In genomic region chr13:40503966-40504591, GRCh38 we compare ENCODE assay signal across 1 cellular context.
TF ChIP-seq lines count a peak whose summit lies in the region.

No MANE protein-coding gene starts in this region.

TF ChIP-seq in HepG2, 621 proteins besides CTCF, POLR2A, EP300 and RAD21 (continued from another document and continues in another):
- TF ChIP-seq PHB2 (IDR thresholded peaks at IDR 0.05; ENCODE audit: partially characterized antibody) (no peak), GATA4 (IDR thresholded peaks at IDR 0.05; ENCODE audit: borderline replicate concordance, low read depth) (peak; percentile 65; the same call in 1 of the 2 replicates), ZNF282 (IDR thresholded peaks at IDR 0.05; ENCODE audit: partially characterized antibody) (no peak), TBX2 (CRISPR knock-in tag; IDR thresholded peaks at IDR 0.05; ENCODE audit: borderline replicate concordance) (peak; percentile 51), ATF7-NPFF (CRISPR knock-in tag; IDR thresholded peaks at IDR 0.05; ENCODE audit: low read depth) (no peak), ZNF484 (CRISPR knock-in tag; IDR thresholded peaks at IDR 0.05; ENCODE audit: borderline replicate concordance, low read depth) (no peak), ZSCAN30 (CRISPR knock-in tag; IDR thresholded peaks at IDR 0.05) (no peak), ZNF740 (CRISPR knock-in tag; IDR thresholded peaks at IDR 0.05) (no peak), JARID2 (CRISPR knock-in tag; IDR thresholded peaks at IDR 0.05; ENCODE audit: insufficient replicate concordance) (no peak), HNF1A (IDR thresholded peaks at IDR 0.05; ENCODE audit: low read depth) (0 out of 2 replicates have a peak, but pooled peaks have one; percentile 30), HNF1A (CRISPR knock-in tag; IDR thresholded peaks at IDR 0.05; ENCODE audit: borderline replicate concordance) (peak; percentile 57; the same call in 1 of the 2 replicates), ZFP36L1 (CRISPR knock-in tag; IDR thresholded peaks at IDR 0.05) (peak; percentile 19; the same call in 1 of the 2 replicates), ZNF354B (CRISPR knock-in tag; IDR thresholded peaks at IDR 0.05) (no peak), SNAI1 (CRISPR knock-in tag; IDR thresholded peaks at IDR 0.05; ENCODE audit: borderline replicate concordance) (no peak), ZIK1 (CRISPR knock-in tag; IDR thresholded peaks at IDR 0.05; ENCODE audit: borderline replicate concordance, low read depth) (no peak), SNAPC2 (CRISPR knock-in tag; IDR thresholded peaks at IDR 0.05) (0 out of 2 replicates have a peak, but pooled peaks have one; percentile 69), YY1 (IDR thresholded peaks at IDR 0.05; ENCODE audit: insufficient read depth, insufficient replicate concordance, low read depth, low read length) (peak; percentile 33), CREB1 (IDR thresholded peaks at IDR 0.05) (peak; percentile 68), CREB1 (CRISPR knock-in tag; IDR thresholded peaks at IDR 0.05) (peak; percentile 66), ELF1 (CRISPR knock-in tag; IDR thresholded peaks at IDR 0.05) (no peak), AHDC1 (CRISPR knock-in tag; IDR thresholded peaks at IDR 0.05; ENCODE audit: borderline replicate concordance) (peak; percentile 87), HDAC1 (CRISPR knock-in tag; IDR thresholded peaks at IDR 0.05) (peak; percentile 60), ZGPAT (CRISPR knock-in tag; IDR thresholded peaks at IDR 0.05) (0 out of 2 replicates have a peak, but pooled peaks have one; percentile 26), CREM (IDR thresholded peaks at IDR 0.05) (peak; percentile 78; the same call in 1 of the 2 replicates), CREM (CRISPR knock-in tag; IDR thresholded peaks at IDR 0.05) (no peak), PHF21A (CRISPR knock-in tag; IDR thresholded peaks at IDR 0.05) (peak; percentile 55; the same call in 1 of the 2 replicates), ZMYM4 (CRISPR knock-in tag; IDR thresholded peaks at IDR 0.05) (peak; percentile 68), MED1 (CRISPR knock-in tag; IDR thresholded peaks at IDR 0.05) (peak; percentile 86), MEIS1 (CRISPR knock-in tag; IDR thresholded peaks at IDR 0.05; ENCODE audit: borderline replicate concordance) (0 out of 2 replicates have a peak, but pooled peaks have one; percentile 44)
- TF ChIP-seq, protein P1, sequence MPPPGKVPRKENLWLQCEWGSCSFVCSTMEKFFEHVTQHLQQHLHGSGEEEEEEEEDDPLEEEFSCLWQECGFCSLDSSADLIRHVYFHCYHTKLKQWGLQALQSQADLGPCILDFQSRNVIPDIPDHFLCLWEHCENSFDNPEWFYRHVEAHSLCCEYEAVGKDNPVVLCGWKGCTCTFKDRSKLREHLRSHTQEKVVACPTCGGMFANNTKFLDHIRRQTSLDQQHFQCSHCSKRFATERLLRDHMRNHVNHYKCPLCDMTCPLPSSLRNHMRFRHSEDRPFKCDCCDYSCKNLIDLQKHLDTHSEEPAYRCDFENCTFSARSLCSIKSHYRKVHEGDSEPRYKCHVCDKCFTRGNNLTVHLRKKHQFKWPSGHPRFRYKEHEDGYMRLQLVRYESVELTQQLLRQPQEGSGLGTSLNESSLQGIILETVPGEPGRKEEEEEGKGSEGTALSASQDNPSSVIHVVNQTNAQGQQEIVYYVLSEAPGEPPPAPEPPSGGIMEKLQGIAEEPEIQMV (CRISPR knock-in tag; IDR thresholded peaks at IDR 0.05; ENCODE audit: low read depth) = no peak
- TF ChIP-seq, protein P2, sequence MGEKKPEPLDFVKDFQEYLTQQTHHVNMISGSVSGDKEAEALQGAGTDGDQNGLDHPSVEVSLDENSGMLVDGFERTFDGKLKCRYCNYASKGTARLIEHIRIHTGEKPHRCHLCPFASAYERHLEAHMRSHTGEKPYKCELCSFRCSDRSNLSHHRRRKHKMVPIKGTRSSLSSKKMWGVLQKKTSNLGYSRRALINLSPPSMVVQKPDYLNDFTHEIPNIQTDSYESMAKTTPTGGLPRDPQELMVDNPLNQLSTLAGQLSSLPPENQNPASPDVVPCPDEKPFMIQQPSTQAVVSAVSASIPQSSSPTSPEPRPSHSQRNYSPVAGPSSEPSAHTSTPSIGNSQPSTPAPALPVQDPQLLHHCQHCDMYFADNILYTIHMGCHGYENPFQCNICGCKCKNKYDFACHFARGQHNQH (CRISPR knock-in tag; IDR thresholded peaks at IDR 0.05) = peak; percentile 62; the same call in 1 of the 2 replicates
- TF ChIP-seq, protein P3, sequence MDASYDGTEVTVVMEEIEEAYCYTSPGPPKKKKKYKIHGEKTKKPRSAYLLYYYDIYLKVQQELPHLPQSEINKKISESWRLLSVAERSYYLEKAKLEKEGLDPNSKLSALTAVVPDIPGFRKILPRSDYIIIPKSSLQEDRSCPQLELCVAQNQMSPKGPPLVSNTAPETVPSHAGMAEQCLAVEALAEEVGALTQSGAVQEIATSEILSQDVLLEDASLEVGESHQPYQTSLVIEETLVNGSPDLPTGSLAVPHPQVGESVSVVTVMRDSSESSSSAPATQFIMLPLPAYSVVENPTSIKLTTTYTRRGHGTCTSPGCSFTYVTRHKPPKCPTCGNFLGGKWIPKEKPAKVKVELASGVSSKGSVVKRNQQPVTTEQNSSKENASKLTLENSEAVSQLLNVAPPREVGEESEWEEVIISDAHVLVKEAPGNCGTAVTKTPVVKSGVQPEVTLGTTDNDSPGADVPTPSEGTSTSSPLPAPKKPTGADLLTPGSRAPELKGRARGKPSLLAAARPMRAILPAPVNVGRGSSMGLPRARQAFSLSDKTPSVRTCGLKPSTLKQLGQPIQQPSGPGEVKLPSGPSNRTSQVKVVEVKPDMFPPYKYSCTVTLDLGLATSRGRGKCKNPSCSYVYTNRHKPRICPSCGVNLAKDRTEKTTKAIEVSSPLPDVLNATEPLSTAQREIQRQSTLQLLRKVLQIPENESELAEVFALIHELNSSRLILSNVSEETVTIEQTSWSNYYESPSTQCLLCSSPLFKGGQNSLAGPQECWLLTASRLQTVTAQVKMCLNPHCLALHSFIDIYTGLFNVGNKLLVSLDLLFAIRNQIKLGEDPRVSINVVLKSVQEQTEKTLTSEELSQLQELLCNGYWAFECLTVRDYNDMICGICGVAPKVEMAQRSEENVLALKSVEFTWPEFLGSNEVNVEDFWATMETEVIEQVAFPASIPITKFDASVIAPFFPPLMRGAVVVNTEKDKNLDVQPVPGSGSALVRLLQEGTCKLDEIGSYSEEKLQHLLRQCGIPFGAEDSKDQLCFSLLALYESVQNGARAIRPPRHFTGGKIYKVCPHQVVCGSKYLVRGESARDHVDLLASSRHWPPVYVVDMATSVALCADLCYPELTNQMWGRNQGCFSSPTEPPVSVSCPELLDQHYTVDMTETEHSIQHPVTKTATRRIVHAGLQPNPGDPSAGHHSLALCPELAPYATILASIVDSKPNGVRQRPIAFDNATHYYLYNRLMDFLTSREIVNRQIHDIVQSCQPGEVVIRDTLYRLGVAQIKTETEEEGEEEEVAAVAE (CRISPR knock-in tag; IDR thresholded peaks at IDR 0.05; ENCODE audit: borderline replicate concordance) = 0 out of 2 replicates have a peak, but pooled peaks have one; percentile 29
- TF ChIP-seq, protein P4, sequence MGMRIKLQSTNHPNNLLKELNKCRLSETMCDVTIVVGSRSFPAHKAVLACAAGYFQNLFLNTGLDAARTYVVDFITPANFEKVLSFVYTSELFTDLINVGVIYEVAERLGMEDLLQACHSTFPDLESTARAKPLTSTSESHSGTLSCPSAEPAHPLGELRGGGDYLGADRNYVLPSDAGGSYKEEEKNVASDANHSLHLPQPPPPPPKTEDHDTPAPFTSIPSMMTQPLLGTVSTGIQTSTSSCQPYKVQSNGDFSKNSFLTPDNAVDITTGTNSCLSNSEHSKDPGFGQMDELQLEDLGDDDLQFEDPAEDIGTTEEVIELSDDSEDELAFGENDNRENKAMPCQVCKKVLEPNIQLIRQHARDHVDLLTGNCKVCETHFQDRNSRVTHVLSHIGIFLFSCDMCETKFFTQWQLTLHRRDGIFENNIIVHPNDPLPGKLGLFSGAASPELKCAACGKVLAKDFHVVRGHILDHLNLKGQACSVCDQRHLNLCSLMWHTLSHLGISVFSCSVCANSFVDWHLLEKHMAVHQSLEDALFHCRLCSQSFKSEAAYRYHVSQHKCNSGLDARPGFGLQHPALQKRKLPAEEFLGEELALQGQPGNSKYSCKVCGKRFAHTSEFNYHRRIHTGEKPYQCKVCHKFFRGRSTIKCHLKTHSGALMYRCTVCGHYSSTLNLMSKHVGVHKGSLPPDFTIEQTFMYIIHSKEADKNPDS (CRISPR knock-in tag; IDR thresholded peaks at IDR 0.05) = peak; percentile 85
- TF ChIP-seq, protein P5, sequence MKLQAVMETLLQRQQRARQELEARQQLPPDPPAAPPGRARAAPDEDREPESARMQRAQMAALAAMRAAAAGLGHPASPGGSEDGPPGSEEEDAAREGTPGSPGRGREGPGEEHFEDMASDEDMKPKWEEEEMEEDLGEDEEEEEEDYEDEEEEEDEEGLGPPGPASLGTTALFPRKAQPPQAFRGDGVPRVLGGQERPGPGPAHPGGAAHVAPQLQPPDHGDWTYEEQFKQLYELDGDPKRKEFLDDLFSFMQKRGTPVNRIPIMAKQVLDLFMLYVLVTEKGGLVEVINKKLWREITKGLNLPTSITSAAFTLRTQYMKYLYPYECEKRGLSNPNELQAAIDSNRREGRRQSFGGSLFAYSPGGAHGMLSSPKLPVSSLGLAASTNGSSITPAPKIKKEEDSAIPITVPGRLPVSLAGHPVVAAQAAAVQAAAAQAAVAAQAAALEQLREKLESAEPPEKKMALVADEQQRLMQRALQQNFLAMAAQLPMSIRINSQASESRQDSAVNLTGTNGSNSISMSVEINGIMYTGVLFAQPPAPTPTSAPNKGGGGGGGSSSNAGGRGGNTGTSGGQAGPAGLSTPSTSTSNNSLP (IDR thresholded peaks at IDR 0.05; ENCODE audit: low read depth, low read length) = peak; percentile 95
